ENCODE assay signal across 8 cellular contexts in genomic region chr3:37967252-37967881, GRCh38. TPM values are rescaled to one million over a fixed set of nuclear protein-coding genes. Genes with fewer than 3 reads are reported as not detected.
DNase-seq lines count a peak whose midpoint lies in the region; ATAC-seq and TF ChIP-seq lines count a peak whose summit lies in the region.

No MANE protein-coding gene starts in this region.

- H3K4me1 Mint-ChIP-seq in central memory CD8-positive, alpha-beta T cell = no peaks in the 10 kb centered on the region

- H3K27ac ChIP-seq in left lung = no peak overlapping the region

- intact Hi-C loops in left lung (cut with DNase I) = loop anchor here (5.0 to 10.0 kb wide), 2 partner anchors 110 to 113 kb away; no protein-coding TSS in a partner anchor

- H3K9ac ChIP-seq in Loucy (ENCODE audit: low read depth, low read length, poor library complexity, severe bottlenecking) = no peak overlapping the region

- no peaks in the 10 kb centered on the region for H3K9me3 Mint-ChIP-seq in central memory CD8-positive, alpha-beta T cell

- H3F3A ChIP-seq in Loucy (ENCODE audit: low read depth) = no peaks in the 10 kb centered on the region

- peak; percentile 64 for ATAC-seq in GM21360 (IDR thresholded peaks at IDR 0.05; ENCODE audit: unreplicated experiment)
- peak; percentile 58 for ATAC-seq in central memory CD8-positive, alpha-beta T cell (replicated peaks; ENCODE audit: extremely low read depth, poor library complexity, severe bottlenecking)
- peak; percentile 89 for ATAC-seq in left lung

- H3K27me3 Mint-ChIP-seq in central memory CD8-positive, alpha-beta T cell = peaks cover 9% of the 10 kb centered on the region

- no peak overlapping the region for H3K4me2 ChIP-seq in Loucy (ENCODE audit: low read depth, low read length, poor library complexity, severe bottlenecking)

- no peak overlapping the region for H3K27ac Mint-ChIP-seq in central memory CD8-positive, alpha-beta T cell (ENCODE audit: low read depth)

- H3K4me3 ChIP-seq in Loucy (ENCODE audit: low read length, poor library complexity, severe bottlenecking) = no peak overlapping the region
- no peak overlapping the region for H3K4me3 ChIP-seq in left lung

- H3K4me1 ChIP-seq in Loucy (ENCODE audit: insufficient read depth, low read length, poor library complexity, severe bottlenecking) (no peaks in the 10 kb centered on the region), left lung (peaks cover 1 to 22% of the 10 kb centered on the region in 2 donors)

- H3K4me3 Mint-ChIP-seq in central memory CD8-positive, alpha-beta T cell = no peak overlapping the region

- DNase-seq in D341Med (ENCODE audit: low spot score) (peak; percentile 85), left lung (peak in 1 of 2 donors; percentile 71), GF-D8 (lab: John Stamatoyannopoulos, UW) (no peak)
- peak; percentile 52 for DNase-seq in activated CD4-positive, CD25-positive, alpha-beta regulatory T cell treated with anti-CD3 and anti-CD28 coated beads, Interleukin-2, amount 50 U/mL, for 72 hours
- peak in 1 of 2 donors; percentile 28 for DNase-seq in central memory CD8-positive, alpha-beta T cell (ENCODE audit: low spot score in 2 of 2)
- peak; percentile 30 to 58 (median 37) for DNase-seq in stimulated activated CD4-positive, alpha-beta T cell treated with anti-CD3 and anti-CD28 coated beads, TNF-alpha, amount 100 ng/mL, for 48 hours (ENCODE audit: low read depth in 3 of 3)

- H2AFZ ChIP-seq in Loucy (ENCODE audit: low read length) = no peak overlapping the region

- H3K27me3 ChIP-seq in Loucy (ENCODE audit: insufficient read depth, low read length, poor library complexity, severe bottlenecking) (no peaks in the 10 kb centered on the region), left lung (no peaks in the 10 kb centered on the region)

- H3K36me3 ChIP-seq in Loucy (ENCODE audit: insufficient read depth, low read length) = no peaks in the 10 kb centered on the region
- no peaks in the 10 kb centered on the region for H3K36me3 ChIP-seq in left lung

- TF ChIP-seq CTCF in Loucy (conservative IDR thresholded peaks at IDR 0.05; ENCODE audit: low read length) = peak; percentile 95
- peak; percentile 68 to 76 for TF ChIP-seq CTCF in left lung (IDR thresholded peaks at IDR 0.05)

- H4K20me1 ChIP-seq in Loucy (ENCODE audit: insufficient read depth, low read length, poor library complexity, severe bottlenecking) = no peaks in the 10 kb centered on the region

- H3K36me3 Mint-ChIP-seq in central memory CD8-positive, alpha-beta T cell (ENCODE audit: insufficient read depth) = no peaks in the 10 kb centered on the region

- no peaks in the 10 kb centered on the region for H3K9me2 ChIP-seq in Loucy (replicated peaks; ENCODE audit: low read depth, low read length)

- H3K79me2 ChIP-seq in Loucy (ENCODE audit: insufficient read depth, low read length) = no peaks in the 10 kb centered on the region

- H3K9me3 ChIP-seq in Loucy (ENCODE audit: insufficient read depth, low read depth, low read length) (no peaks in the 10 kb centered on the region), left lung (no peaks in the 10 kb centered on the region)

RNA-seq across cellular contexts. Expression of gene VILL, which starts 23.2 kb away (rescaled TPM):
- total RNA-seq in left lung = 10 to 100 TPM; 29.0 to 36.9 TPM
